9 cellular contexts compared by ENCODE assay signal in the genomic region with DNA sequence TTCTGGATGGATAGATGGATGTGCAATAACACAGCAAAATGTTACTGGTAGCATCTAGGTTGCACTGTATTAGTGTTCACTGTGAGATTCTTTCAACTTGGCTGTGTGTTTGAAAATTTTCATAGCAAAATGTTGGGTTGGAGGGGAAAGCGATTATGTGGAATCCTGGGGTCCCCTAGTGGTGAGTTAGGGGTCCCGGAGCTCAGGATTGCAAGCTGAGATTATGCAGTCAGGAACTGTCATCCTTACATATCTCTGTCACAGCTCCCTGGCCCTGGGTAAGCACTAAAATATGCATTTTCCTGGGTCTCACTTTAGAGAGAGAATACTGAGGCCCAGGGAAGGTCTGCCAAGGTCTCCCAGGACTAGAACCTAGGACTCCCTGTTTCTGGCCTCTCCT.
A peak's percentile ranks its signal among the peaks of the same experiment; 100 is the strongest.
DNase-seq lines count a peak whose midpoint lies in the region; ATAC-seq and TF ChIP-seq lines count a peak whose summit lies in the region.
"Had no signal": no experiment of that assay in that cellular context is flagged by ENCODE, and none has a peak within 500 bp of the region (broad histone marks: within the 10 kb centered on the region; RNA-seq: fewer than 3 reads in every experiment).

No MANE protein-coding gene starts in this region.

- 56 to 59% methylated on average over 2 of the region's 2 CpGs for WGBS in esophagus squamous epithelium, 2 donors

- POLR2A ChIA-PET in PC-3 (lab: Charles Lee; ENCODE audit: unreplicated experiment): no interaction called here
- POLR2A ChIA-PET in CD8-positive, alpha-beta T cell (lab: Charles Lee): no interaction called here

- in situ Hi-C loops in ACHN (cut with HindIII; ENCODE audit: low pct_ligation_motif_present, low pct_unique_long_range_greater_than_20kb, low sequenced_read_pairs): no loop called here

- peak; percentile 5 for ATAC-seq in PC-3
- ATAC-seq in CD8-positive, alpha-beta T cell: no peak
- ATAC-seq in omental fat pad (ENCODE audit: low FRiP score): no peak

- no peaks in the 10 kb centered on the region for H3K27me3 Mint-ChIP-seq in CD8-positive, alpha-beta T cell (ENCODE audit: low read depth)

- no peaks in the 10 kb centered on the region for H3K36me3 Mint-ChIP-seq in CD8-positive, alpha-beta T cell

- H3K4me2 ChIP-seq in DOHH2 (ENCODE audit: low read length) (no peak overlapping the region), PC-3 (ENCODE audit: low read length) (peak overlapping the region; percentile 59)

- no peaks in the 10 kb centered on the region for H3K9me3 Mint-ChIP-seq in CD8-positive, alpha-beta T cell

- peak; percentile 8 for DNase-seq in ACHN
- DNase-seq in PC-3: peak; percentile 38
- peak; percentile 18 for DNase-seq in glomerular visceral epithelial cell (ENCODE audit: extremely low spot score)
- DNase-seq in GM20000 (ENCODE audit: low spot score): no peak
- no peak for DNase-seq in esophagus squamous epithelium (lab: John Stamatoyannopoulos, UW)
- DNase-seq in CD8-positive, alpha-beta T cell: no peak
- DNase-seq in omental fat pad (ENCODE audit: low spot score): no peak
- DNase-seq: occipital lobe had no signal

- CTCF ChIA-PET in PC-3 (lab: Charles Lee): interaction anchor here (0.6 to 1.2 kb wide), 3 partner anchors 72 to 80 kb away, joined by 3 to 7 read pairs (median 4); no protein-coding TSS in a partner anchor
- CTCF ChIA-PET in CD8-positive, alpha-beta T cell (lab: Charles Lee): interaction anchor here (0.7 kb wide), 1 partner anchor 52 kb away, joined by 3 read pairs; no protein-coding TSS in a partner anchor

- no peaks in the 10 kb centered on the region for H3K4me1 ChIP-seq in DOHH2 (ENCODE audit: control insufficient read depth, low read length)
- H3K4me1 ChIP-seq in PC-3 (ENCODE audit: insufficient read depth, low read length): peaks cover 53% of the 10 kb centered on the region
- peaks cover 9 to 65% (median 30%) of the 10 kb centered on the region in 3 donors for H3K4me1 ChIP-seq in esophagus squamous epithelium
- peaks cover 19% of the 10 kb centered on the region for H3K4me1 ChIP-seq in CD8-positive, alpha-beta T cell (ENCODE audit: insufficient read depth, low read length)

- no peak overlapping the region for H3K27ac Mint-ChIP-seq in CD8-positive, alpha-beta T cell

- H3K9me2 ChIP-seq in DOHH2 (replicated peaks; ENCODE audit: control insufficient read depth, low read length) (no peaks in the 10 kb centered on the region), PC-3 (replicated peaks; ENCODE audit: low read length) (no peaks in the 10 kb centered on the region)

- H3K9ac ChIP-seq in PC-3 (ENCODE audit: low read length): peak overlapping the region; percentile 20; the same call in 1 of the 2 replicates

- intact Hi-C loops in PC-3 (cut with micrococcal nuclease) (loop anchor here (2.0 to 10.0 kb wide), 2 partner anchors 78 to 98 kb away; a partner anchor contains a TSS), esophagus squamous epithelium (cut with DNase I) (no loop called here)
- intact Hi-C loops in CD8-positive, alpha-beta T cell (cut with DNase I, micrococcal nuclease): no loop called here

- H3F3A ChIP-seq in DOHH2 (ENCODE audit: control insufficient read depth, insufficient read depth) (no peaks in the 10 kb centered on the region), PC-3 (ENCODE audit: low read length, unreplicated experiment) (peaks cover 9% of the 10 kb centered on the region)

- TF ChIP-seq POLR2A in esophagus squamous epithelium (IDR thresholded peaks at IDR 0.05): no peak

- H3K4me3 Mint-ChIP-seq in CD8-positive, alpha-beta T cell: no peak overlapping the region

- peaks cover 22% of the 10 kb centered on the region for H3K4me1 Mint-ChIP-seq in CD8-positive, alpha-beta T cell (ENCODE audit: low read depth)

- peak overlapping the region; percentile 64; the same call in 1 of the 2 replicates for H2AFZ ChIP-seq in PC-3 (ENCODE audit: low read length)

- H3K27me3 ChIP-seq in DOHH2 (ENCODE audit: control insufficient read depth, low read length) (peaks cover 18% of the 10 kb centered on the region), PC-3 (ENCODE audit: low read length) (no peaks in the 10 kb centered on the region), esophagus squamous epithelium (peaks cover 0 to 22% (median 0%) of the 10 kb centered on the region in 4 donors)
- H3K27me3 ChIP-seq in CD8-positive, alpha-beta T cell (ENCODE audit: insufficient read depth, low read length): no peaks in the 10 kb centered on the region

- no peak overlapping the region for H3K4me3 ChIP-seq in DOHH2 (ENCODE audit: low read length)
- no peak overlapping the region for H3K4me3 ChIP-seq in PC-3 (ENCODE audit: low read length)
- no peak overlapping the region for H3K4me3 ChIP-seq in esophagus squamous epithelium
- no peak overlapping the region for H3K4me3 ChIP-seq in CD8-positive, alpha-beta T cell (ENCODE audit: low read depth, low read length)

- H4K20me1 ChIP-seq in DOHH2 (ENCODE audit: control insufficient read depth, insufficient read depth, low read depth, low read length) (no peaks in the 10 kb centered on the region), PC-3 (ENCODE audit: low read length) (no peaks in the 10 kb centered on the region)

- no peaks in the 10 kb centered on the region for H3K9me3 ChIP-seq in DOHH2 (ENCODE audit: control insufficient read depth, insufficient read depth, low read length)
- no peaks in the 10 kb centered on the region for H3K9me3 ChIP-seq in PC-3 (ENCODE audit: low read length)
- no peaks in the 10 kb centered on the region for H3K9me3 ChIP-seq in esophagus squamous epithelium
- no peaks in the 10 kb centered on the region for H3K9me3 ChIP-seq in CD8-positive, alpha-beta T cell (ENCODE audit: low read length)

- TF ChIP-seq CTCF in DOHH2 (IDR thresholded peaks at IDR 0.05; ENCODE audit: low read depth, low read length, poor library complexity, severe bottlenecking) (peak; percentile 51), PC-3 (conservative IDR thresholded peaks at IDR 0.05; ENCODE audit: low read depth, low read length) (peak; percentile 57), GM20000 (IDR thresholded peaks at IDR 0.05; ENCODE audit: extremely low read depth, missing control alignments) (no peak), esophagus squamous epithelium (IDR thresholded peaks at IDR 0.05) (no peak), omental fat pad (IDR thresholded peaks at IDR 0.05) (no peak)
- TF ChIP-seq CTCF in CD8-positive, alpha-beta T cell (IDR thresholded peaks at IDR 0.05): no peak

- no peak overlapping the region for H3K27ac ChIP-seq in DOHH2 (ENCODE audit: low read depth, low read length)
- peak overlapping the region; percentile 84 for H3K27ac ChIP-seq in PC-3 (ENCODE audit: low read length)
- peak overlapping the region in 2 of 4 donors; percentile 10 to 29 for H3K27ac ChIP-seq in esophagus squamous epithelium
- H3K27ac ChIP-seq in CD8-positive, alpha-beta T cell (ENCODE audit: low read depth, low read length): no peak overlapping the region

- no peaks in the 10 kb centered on the region for H3K79me2 ChIP-seq in DOHH2 (ENCODE audit: control insufficient read depth, low read length)
- no peaks in the 10 kb centered on the region for H3K79me2 ChIP-seq in PC-3 (ENCODE audit: low read length)

- H3K36me3 ChIP-seq in DOHH2 (ENCODE audit: control insufficient read depth, low read length): no peaks in the 10 kb centered on the region
- H3K36me3 ChIP-seq in PC-3 (ENCODE audit: low read depth, low read length): no peaks in the 10 kb centered on the region
- H3K36me3 ChIP-seq in esophagus squamous epithelium: no peaks in the 10 kb centered on the region
- no peaks in the 10 kb centered on the region for H3K36me3 ChIP-seq in CD8-positive, alpha-beta T cell (ENCODE audit: insufficient read depth, low read length)

- BruUV-seq in PC-3 (replicated peaks; lab: Mats Ljungman, UMichigan): no TSS peak

Comparison
In these comparisons a context has a peak if more than half of its experiments do, and no peak if none do; other contexts are left out.
1. DNase-seq: peak in ACHN (single experiment), PC-3 (single experiment) and glomerular visceral epithelial cell (single experiment); none in GM20000 (single experiment), esophagus squamous epithelium (single experiment), CD8-positive, alpha-beta T cell (0 of 7) and omental fat pad (single experiment).
2. CTCF ChIP-seq: peak in DOHH2 (single experiment) and PC-3 (single experiment); none in GM20000 (single experiment), esophagus squamous epithelium (0 of 6), CD8-positive, alpha-beta T cell (single experiment) and omental fat pad (0 of 3).